1 cellular context compared by ENCODE assay signal in genomic region chr19:1985588-1986356, GRCh38.
TF ChIP-seq lines count a peak whose summit lies in the region.

No MANE protein-coding gene starts in this region.

TF ChIP-seq in endothelial cell of umbilical vein, 7 proteins besides CTCF, POLR2A, EP300 and RAD21:
- TF ChIP-seq EZH2 (IDR thresholded peaks at IDR 0.05; ENCODE audit: borderline replicate concordance, low read depth, low read length, severe bottlenecking) (no peak), MAX (IDR thresholded peaks at IDR 0.05; ENCODE audit: insufficient read depth, insufficient read length) (no peak), GATA2 (IDR thresholded peaks at IDR 0.05; ENCODE audit: insufficient read depth, insufficient read length, low read depth, low read length) (no peak), FOS (IDR thresholded peaks at IDR 0.05; ENCODE audit: borderline replicate concordance, insufficient read depth, low read length) (no peak), JUN (IDR thresholded peaks at IDR 0.05; ENCODE audit: borderline replicate concordance, insufficient read depth, insufficient read length, low read depth) (no peak), MYC (IDR thresholded peaks at IDR 0.05; ENCODE audit: low read depth, low read length) (no peak), POLR2AphosphoS5 (IDR thresholded peaks at IDR 0.05; ENCODE audit: insufficient read depth, low read depth, low read length) (no peak)
